ENCODE assay signal across 19 cellular contexts in the genomic region with DNA sequence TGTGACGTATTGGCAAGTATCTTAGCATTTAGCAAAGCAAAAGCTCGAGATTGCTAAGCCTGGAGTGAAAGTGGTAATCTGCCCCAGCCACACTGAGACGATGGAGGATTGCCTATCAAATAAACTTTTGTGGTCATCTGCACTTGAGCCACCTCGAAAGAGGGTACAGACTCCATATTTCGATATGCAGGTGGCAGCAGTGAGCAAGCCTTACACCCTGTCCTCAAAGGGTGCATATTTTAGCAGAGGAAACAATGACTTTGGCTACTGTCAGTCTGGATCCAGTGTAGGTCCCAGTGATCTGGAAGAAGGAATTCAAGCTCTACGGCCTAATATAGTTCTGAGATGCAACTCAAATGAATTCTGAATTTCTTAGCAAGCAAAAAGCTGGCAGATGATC.
A peak's percentile ranks its signal among the peaks of the same experiment; 100 is the strongest.
DNase-seq lines count a peak whose midpoint lies in the region; ATAC-seq and TF ChIP-seq lines count a peak whose summit lies in the region.
"Had no signal": no experiment of that assay in that cellular context is flagged by ENCODE, and none has a peak within 500 bp of the region (broad histone marks: within the 10 kb centered on the region; RNA-seq: fewer than 3 reads in every experiment).

No MANE protein-coding gene starts in this region.

- no peak overlapping the region for H4K8ac ChIP-seq in H9 (replicated peaks; ENCODE audit: insufficient read length, low read depth, low read length)

- DNase-seq in GM12865 (ENCODE audit: low read depth) (peak; percentile 1), H9 (no peak), OCI-M1 (lab: John Stamatoyannopoulos, UW) (peak; percentile 24), iPS-NIHi11 (ENCODE audit: low spot score) (peak; percentile 6), germinal center (ENCODE audit: low spot score) (no peak), spleen (no peak), NK-92 (lab: John Stamatoyannopoulos, UW; ENCODE audit: unreplicated experiment) (no peak)
- no peak for DNase-seq in natural killer cell treated with Interleukin-12 subunit alpha and Interleukin-12 subunit beta and Interleukin-15 and Interleukin-18, amount 100 ng/mL, for 72 hours (ENCODE audit: low spot score)
- DNase-seq: activated CD4-positive, alpha-beta T cell treated with anti-CD3 and anti-CD28 coated beads, Interleukin-2, amount 50 U/mL, for 48 hours; activated naive CD4-positive, alpha-beta T cell; activated T-cell treated with anti-CD3 and anti-CD28 coated beads for 4 hours; AML-193; amygdala; Calu3; kidney glomerular epithelial cell; NCI-H1694; NCI-H2227 treated with DMSO at 0.1 percent for 48 hours; SIG-M5 had no signal

- H4K91ac ChIP-seq in H9 (ENCODE audit: insufficient read length, low read depth, low read length), result no peak overlapping the region

- no peak overlapping the region for H3K56ac ChIP-seq in H9 (ENCODE audit: insufficient read length, low read depth, low read length)

- H4K20me1 ChIP-seq in H9 (ENCODE audit: control insufficient read depth, insufficient read depth, insufficient read length), result no peaks in the 10 kb centered on the region

- H3K4me2 ChIP-seq in H9 (ENCODE audit: insufficient read depth, insufficient read length, low read length), result no peak overlapping the region

- no CpG with 5 or more reads among the region's 6 CpGs for WGBS in H9 (ENCODE audit: extremely low coverage, insufficient read length, low lambda C conversion rate)
- WGBS in spleen, 5 donors, result 39 to 79% (median 69%) methylated on average over 5 to 6 of the region's 6 CpGs

- H3K79me1 ChIP-seq in H9 (ENCODE audit: insufficient read depth, low read depth, low read length, poor library complexity, severe bottlenecking), result no peaks in the 10 kb centered on the region

- H3K4me1 Mint-ChIP-seq in H9, result peaks cover 8 to 9% of the 10 kb centered on the region in 2 experiments
- H3K4me1 Mint-ChIP-seq in natural killer cell treated with Interleukin-12 subunit alpha and Interleukin-12 subunit beta and Interleukin-15 and Interleukin-18, amount 100 ng/mL, for 72 hours (ENCODE audit: low read depth in 2 of 2), result no peaks in the 10 kb centered on the region

- no peak overlapping the region for H3K18ac ChIP-seq in H9 (ENCODE audit: insufficient read length, low read depth, low read length)

- ATAC-seq in natural killer cell treated with Interleukin-12 subunit alpha and Interleukin-12 subunit beta and Interleukin-15 and Interleukin-18, amount 100 ng/mL, for 72 hours, result no peak

- peaks cover 0 to 2% (median 0%) of the 10 kb centered on the region in 3 experiments; a peak in 3 of 7 replicates for H3K36me3 Mint-ChIP-seq in H9 (ENCODE audit: insufficient read depth in 1 of 3, low read depth in 3 of 3)
- H3K36me3 Mint-ChIP-seq in natural killer cell treated with Interleukin-12 subunit alpha and Interleukin-12 subunit beta and Interleukin-15 and Interleukin-18, amount 100 ng/mL, for 72 hours, result no peaks in the 10 kb centered on the region

- H3K27me3 ChIP-seq in H9 (ENCODE audit: insufficient read depth, low read length) (no peaks in the 10 kb centered on the region), spleen (replicated peaks in 1 of 7) (peaks cover 0 to 4% (median 0%) of the 10 kb centered on the region in 7 donors)

- no peak overlapping the region for H2BK5ac ChIP-seq in H9 (ENCODE audit: insufficient read length, low read length)

- no peaks in the 10 kb centered on the region for H3K79me2 ChIP-seq in H9 (ENCODE audit: insufficient read depth, low read length)

- no peaks in the 10 kb centered on the region for H3K27me3 Mint-ChIP-seq in H9 (ENCODE audit: low read depth)
- peaks cover 0 to 20% of the 10 kb centered on the region in 2 donors for H3K27me3 Mint-ChIP-seq in natural killer cell treated with Interleukin-12 subunit alpha and Interleukin-12 subunit beta and Interleukin-15 and Interleukin-18, amount 100 ng/mL, for 72 hours

- H3K4ac ChIP-seq in H9 (ENCODE audit: low read depth, low read length), result no peak overlapping the region

- H3K4me3 ChIP-seq in GM12865 (ENCODE audit: low read depth, low read length) (no peak overlapping the region), spleen (no peak overlapping the region)

- no peaks in the 10 kb centered on the region for H3K36me3 ChIP-seq in spleen

- H4K5ac ChIP-seq in H9 (ENCODE audit: insufficient read length, low read depth, low read length), result no peak overlapping the region

- no peak overlapping the region for H2AK5ac ChIP-seq in H9 (ENCODE audit: insufficient read length, low read length)

- H3K27ac ChIP-seq in H9 (ENCODE audit: insufficient read length, low read depth, low read length) (no peak overlapping the region), spleen (no peak overlapping the region)

- intact Hi-C loops in spleen (cut with DNase I; ENCODE audit: low total_unique reads), result no loop called here

- H3K9me3 ChIP-seq in H9 (ENCODE audit: control insufficient read depth, low read depth, low read length), result no peaks in the 10 kb centered on the region
- H3K9me3 ChIP-seq in spleen, result no peaks in the 10 kb centered on the region

- no peak for TF ChIP-seq CTCF in GM12865 (IDR thresholded peaks at IDR 0.05; ENCODE audit: insufficient read depth, low read depth, low read length, missing control alignments)
- TF ChIP-seq CTCF in H9 (conservative IDR thresholded peaks at IDR 0.05), result peak; percentile 48; the same call in 2 of the 3 replicates
- TF ChIP-seq CTCF in spleen (IDR thresholded peaks at IDR 0.05 in 8 of 11, conservative IDR thresholded peaks at IDR 0.05 in 3 of 11), result no peak

- H3T11ph ChIP-seq in H9 (ENCODE audit: low read length), result no peak overlapping the region

- H3K23me2 ChIP-seq in H9 (ENCODE audit: insufficient read length, low read depth, low read length, poor library complexity, severe bottlenecking), result no peaks in the 10 kb centered on the region

- H2BK15ac ChIP-seq in H9 (ENCODE audit: low read depth, low read length), result no peak overlapping the region

- no peak overlapping the region for H2BK120ac ChIP-seq in H9 (ENCODE audit: low read depth, low read length, poor library complexity, severe bottlenecking)

- no peak overlapping the region for H2BK20ac ChIP-seq in H9 (ENCODE audit: low read depth, low read length, poor library complexity, severe bottlenecking)

- H3K23ac ChIP-seq in H9 (ENCODE audit: insufficient read length, low read depth, low read length), result no peak overlapping the region

- H3K4me1 ChIP-seq in H9 (ENCODE audit: insufficient read depth, low read length) (no peaks in the 10 kb centered on the region), spleen (no peaks in the 10 kb centered on the region)

- H3K9me3 Mint-ChIP-seq in H9, result peaks cover 0 to 2% of the 10 kb centered on the region in 2 experiments; a peak in 3 of 5 replicates
- no peaks in the 10 kb centered on the region for H3K9me3 Mint-ChIP-seq in natural killer cell treated with Interleukin-12 subunit alpha and Interleukin-12 subunit beta and Interleukin-15 and Interleukin-18, amount 100 ng/mL, for 72 hours
- H3K9me3 Mint-ChIP-seq: T-helper 1 cell treated with Interleukin-12 subunit alpha and Interleukin-12 subunit beta and Interleukin-4 antibody, amounts not matched to agents 30 μg/mL and 1 μg/mL, for 36 hours had no signal

- H3K4me3 Mint-ChIP-seq in H9, result no peak overlapping the region
- H3K4me3 Mint-ChIP-seq in natural killer cell treated with Interleukin-12 subunit alpha and Interleukin-12 subunit beta and Interleukin-15 and Interleukin-18, amount 100 ng/mL, for 72 hours, result no peak overlapping the region
- H3K4me3 Mint-ChIP-seq: T-helper 1 cell treated with Interleukin-12 subunit alpha and Interleukin-12 subunit beta and Interleukin-4 antibody, amounts not matched to agents 30 μg/mL and 1 μg/mL, for 36 hours had no signal

- H3K27ac Mint-ChIP-seq in H9, result no peak overlapping the region
- H3K27ac Mint-ChIP-seq in natural killer cell treated with Interleukin-12 subunit alpha and Interleukin-12 subunit beta and Interleukin-15 and Interleukin-18, amount 100 ng/mL, for 72 hours, result no peak overlapping the region
- H3K27ac Mint-ChIP-seq: T-helper 1 cell treated with Interleukin-12 subunit alpha and Interleukin-12 subunit beta and Interleukin-4 antibody, amounts not matched to agents 30 μg/mL and 1 μg/mL, for 36 hours had no signal

- TF ChIP-seq POLR2A in spleen (IDR thresholded peaks at IDR 0.05), result no peak

- H2BK12ac ChIP-seq in H9 (ENCODE audit: insufficient read length, low read depth, low read length), result no peak overlapping the region

- H2AFZ ChIP-seq in H9 (ENCODE audit: low read length), result no peak overlapping the region

- H3K9ac ChIP-seq in H9 (ENCODE audit: extremely low read depth, insufficient read length, low read length), result no peak overlapping the region

- H3K14ac ChIP-seq in H9 (ENCODE audit: insufficient read depth, low read length), result no peak overlapping the region

Comparison
In these comparisons a context has a peak if more than half of its experiments do, and no peak if none do; other contexts are left out.
1. DNase-seq: peak in GM12865 (single experiment), OCI-M1 (single experiment) and iPS-NIHi11 (single experiment); none in H9 (single experiment), germinal center (single experiment), spleen (single experiment), natural killer cell treated with Interleukin-12 subunit alpha and Interleukin-12 subunit beta and Interleukin-15 and Interleukin-18, amount 100 ng/mL, for 72 hours (single experiment) and NK-92 (single experiment).